Comparison of ENCODE assay signal across 1 cellular context in the genomic region with DNA sequence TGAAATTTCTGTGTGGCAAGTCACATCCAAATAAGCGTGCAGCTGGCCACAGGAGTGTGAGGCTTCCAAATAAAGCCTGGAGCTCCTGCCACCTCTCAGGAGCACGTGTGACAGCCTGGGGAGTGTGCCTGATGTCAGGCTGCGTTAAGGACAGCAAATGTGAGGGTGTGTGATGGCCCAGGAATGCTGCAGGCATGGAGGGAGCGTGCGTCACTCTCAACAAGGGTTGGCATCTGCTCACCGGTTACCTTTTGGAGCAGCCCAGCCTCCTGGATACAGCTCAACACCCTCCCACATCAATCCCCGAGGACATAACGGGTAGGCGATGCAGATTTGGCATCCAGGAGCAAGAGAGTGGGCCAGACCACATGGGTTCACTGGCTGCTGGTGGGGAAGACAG.
TF ChIP-seq lines count a peak whose summit lies in the region.

No MANE protein-coding gene starts in this region.

TF ChIP-seq in HEK293, 187 proteins besides CTCF, POLR2A, EP300 and RAD21:
- TF ChIP-seq, protein P1, sequence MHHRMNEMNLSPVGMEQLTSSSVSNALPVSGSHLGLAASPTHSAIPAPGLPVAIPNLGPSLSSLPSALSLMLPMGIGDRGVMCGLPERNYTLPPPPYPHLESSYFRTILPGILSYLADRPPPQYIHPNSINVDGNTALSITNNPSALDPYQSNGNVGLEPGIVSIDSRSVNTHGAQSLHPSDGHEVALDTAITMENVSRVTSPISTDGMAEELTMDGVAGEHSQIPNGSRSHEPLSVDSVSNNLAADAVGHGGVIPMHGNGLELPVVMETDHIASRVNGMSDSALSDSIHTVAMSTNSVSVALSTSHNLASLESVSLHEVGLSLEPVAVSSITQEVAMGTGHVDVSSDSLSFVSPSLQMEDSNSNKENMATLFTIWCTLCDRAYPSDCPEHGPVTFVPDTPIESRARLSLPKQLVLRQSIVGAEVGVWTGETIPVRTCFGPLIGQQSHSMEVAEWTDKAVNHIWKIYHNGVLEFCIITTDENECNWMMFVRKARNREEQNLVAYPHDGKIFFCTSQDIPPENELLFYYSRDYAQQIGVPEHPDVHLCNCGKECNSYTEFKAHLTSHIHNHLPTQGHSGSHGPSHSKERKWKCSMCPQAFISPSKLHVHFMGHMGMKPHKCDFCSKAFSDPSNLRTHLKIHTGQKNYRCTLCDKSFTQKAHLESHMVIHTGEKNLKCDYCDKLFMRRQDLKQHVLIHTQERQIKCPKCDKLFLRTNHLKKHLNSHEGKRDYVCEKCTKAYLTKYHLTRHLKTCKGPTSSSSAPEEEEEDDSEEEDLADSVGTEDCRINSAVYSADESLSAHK (tag by site-specific recombination; IDR thresholded peaks at IDR 0.05): no peak
- no peak for TF ChIP-seq ZNF555 (tag by site-specific recombination; conservative IDR thresholded peaks at IDR 0.05)
- TF ChIP-seq, protein P2, sequence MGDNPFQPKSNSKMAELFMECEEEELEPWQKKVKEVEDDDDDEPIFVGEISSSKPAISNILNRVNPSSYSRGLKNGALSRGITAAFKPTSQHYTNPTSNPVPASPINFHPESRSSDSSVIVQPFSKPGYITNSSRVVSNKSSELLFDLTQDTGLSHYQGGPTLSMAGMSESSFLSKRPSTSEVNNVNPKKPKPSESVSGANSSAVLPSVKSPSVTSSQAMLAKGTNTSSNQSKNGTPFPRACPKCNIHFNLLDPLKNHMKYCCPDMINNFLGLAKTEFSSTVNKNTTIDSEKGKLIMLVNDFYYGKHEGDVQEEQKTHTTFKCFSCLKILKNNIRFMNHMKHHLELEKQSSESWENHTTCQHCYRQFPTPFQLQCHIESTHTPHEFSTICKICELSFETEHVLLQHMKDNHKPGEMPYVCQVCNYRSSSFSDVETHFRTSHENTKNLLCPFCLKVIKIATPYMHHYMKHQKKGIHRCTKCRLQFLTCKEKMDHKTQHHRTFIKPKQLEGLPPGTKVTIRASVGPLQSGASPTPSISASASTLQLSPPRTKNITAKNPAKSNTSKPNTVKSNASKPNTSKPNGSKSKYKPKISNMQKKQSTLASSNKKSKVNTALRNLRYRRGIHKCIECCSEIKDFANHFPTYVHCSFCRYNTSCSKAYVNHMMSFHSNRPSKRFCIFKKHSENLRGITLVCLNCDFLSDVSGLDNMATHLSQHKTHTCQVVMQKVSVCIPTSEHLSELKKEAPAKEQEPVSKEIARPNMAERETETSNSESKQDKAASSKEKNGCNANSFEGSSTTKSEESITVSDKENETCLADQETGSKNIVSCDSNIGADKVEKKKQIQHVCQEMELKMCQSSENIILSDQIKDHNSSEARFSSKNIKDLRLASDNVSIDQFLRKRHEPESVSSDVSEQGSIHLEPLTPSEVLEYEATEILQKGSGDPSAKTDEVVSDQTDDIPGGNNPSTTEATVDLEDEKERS (tag by site-specific recombination; IDR thresholded peaks at IDR 0.05): no peak
- TF ChIP-seq EGR2 (tag by site-specific recombination; IDR thresholded peaks at IDR 0.05; ENCODE audit: low read depth): 0 out of 2 replicates have a peak, but pooled peaks have one; percentile 28
- no peak for TF ChIP-seq ZBTB7A (tag by site-specific recombination; IDR thresholded peaks at IDR 0.05; ENCODE audit: low read depth)
- TF ChIP-seq, protein P3, sequence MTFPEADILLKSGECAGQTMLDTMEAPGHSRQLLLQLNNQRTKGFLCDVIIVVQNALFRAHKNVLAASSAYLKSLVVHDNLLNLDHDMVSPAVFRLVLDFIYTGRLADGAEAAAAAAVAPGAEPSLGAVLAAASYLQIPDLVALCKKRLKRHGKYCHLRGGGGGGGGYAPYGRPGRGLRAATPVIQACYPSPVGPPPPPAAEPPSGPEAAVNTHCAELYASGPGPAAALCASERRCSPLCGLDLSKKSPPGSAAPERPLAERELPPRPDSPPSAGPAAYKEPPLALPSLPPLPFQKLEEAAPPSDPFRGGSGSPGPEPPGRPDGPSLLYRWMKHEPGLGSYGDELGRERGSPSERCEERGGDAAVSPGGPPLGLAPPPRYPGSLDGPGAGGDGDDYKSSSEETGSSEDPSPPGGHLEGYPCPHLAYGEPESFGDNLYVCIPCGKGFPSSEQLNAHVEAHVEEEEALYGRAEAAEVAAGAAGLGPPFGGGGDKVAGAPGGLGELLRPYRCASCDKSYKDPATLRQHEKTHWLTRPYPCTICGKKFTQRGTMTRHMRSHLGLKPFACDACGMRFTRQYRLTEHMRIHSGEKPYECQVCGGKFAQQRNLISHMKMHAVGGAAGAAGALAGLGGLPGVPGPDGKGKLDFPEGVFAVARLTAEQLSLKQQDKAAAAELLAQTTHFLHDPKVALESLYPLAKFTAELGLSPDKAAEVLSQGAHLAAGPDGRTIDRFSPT (tag by site-specific recombination; IDR thresholded peaks at IDR 0.05): 0 out of 2 replicates have a peak, but pooled peaks have one; percentile 11
